ENCODE assay signal across 18 cellular contexts in genomic region chr15:88833196-88833595, GRCh38. TPM values are rescaled to one million over a fixed set of nuclear protein-coding genes. Genes with fewer than 3 reads are reported as not detected.
"Had no signal": no experiment of that assay in that cellular context is flagged by ENCODE, and none has a peak within 500 bp of the region (broad histone marks: within the 10 kb centered on the region; RNA-seq: fewer than 3 reads in every experiment).

No MANE protein-coding gene starts in this region.

- H3K27me3 ChIP-seq: foreskin keratinocyte, pancreas, transverse colon had no signal

- DNase-seq: activated B cell treated with CpG ODN at 0.5 μM for 24 hours; activated CD4-positive, alpha-beta T cell treated with anti-CD3 and anti-CD28 coated beads for 48 hours; activated CD8-positive, alpha-beta memory T cell treated with anti-CD3 and anti-CD28 coated beads, Interleukin-2, amount 50 U/mL, for 4 hours; activated CD8-positive, alpha-beta T cell treated with anti-CD3 and anti-CD28 coated beads for 36 hours; activated naive CD8-positive, alpha-beta T cell treated with anti-CD3 and anti-CD28 coated beads, Interleukin-2, amount 50 U/mL, for 24 hours; effector CD8-positive, alpha-beta T cell; foreskin keratinocyte; glutamatergic neuron; left ventricle myocardium superior; mesenchymal stem cell; pancreas; SHP77; stimulated activated CD4-positive, alpha-beta T cell treated with anti-CD3 and anti-CD28 coated beads, Interleukin-12 subunit alpha, Interleukin-12 subunit beta, amount 100 ng/mL, for 4 hours; stimulated activated CD4-positive, alpha-beta T cell treated with anti-CD3 and anti-CD28 coated beads, Interleukin-2, amount 100 ng/mL, for 24 hours; transverse colon had no signal

- H3K4me1 Mint-ChIP-seq: activated B cell treated with CpG ODN at 0.5 μM for 24 hours; activated naive CD8-positive, alpha-beta T cell treated with anti-CD3 and anti-CD28 coated beads, Interleukin-2, amount 50 U/mL, for 24 hours; central memory CD8-positive, alpha-beta T cell had no signal

- H3K9me3 ChIP-seq: pancreas, transverse colon had no signal

- H3K27me3 Mint-ChIP-seq: activated CD8-positive, alpha-beta T cell treated with anti-CD3 and anti-CD28 coated beads for 36 hours; activated naive CD8-positive, alpha-beta T cell treated with anti-CD3 and anti-CD28 coated beads, Interleukin-2, amount 50 U/mL, for 24 hours; central memory CD8-positive, alpha-beta T cell had no signal

- H3K9me3 Mint-ChIP-seq: activated B cell treated with CpG ODN at 0.5 μM for 24 hours; activated CD8-positive, alpha-beta T cell treated with anti-CD3 and anti-CD28 coated beads for 36 hours; activated naive CD8-positive, alpha-beta T cell treated with anti-CD3 and anti-CD28 coated beads, Interleukin-2, amount 50 U/mL, for 24 hours; activated T-helper 1 cell treated with anti-CD3 and anti-CD28 coated beads, Interleukin-12 subunit alpha, Interleukin-12 subunit beta, Interleukin-2, Interleukin-4 antibody, amounts not matched to agents 30 ng/mL and 10 ng/mL and 1 ng/mL, durations not matched to agents 14 hours and 24 hours and 36 hours; central memory CD8-positive, alpha-beta T cell; T-helper 1 cell treated with Interleukin-12 subunit alpha and Interleukin-12 subunit beta and Interleukin-4 antibody, amounts not matched to agents 30 μg/mL and 1 μg/mL, for 36 hours had no signal

- H3K4me3 Mint-ChIP-seq: activated B cell treated with CpG ODN at 0.5 μM for 24 hours; activated CD8-positive, alpha-beta T cell treated with anti-CD3 and anti-CD28 coated beads for 36 hours; activated naive CD8-positive, alpha-beta T cell treated with anti-CD3 and anti-CD28 coated beads, Interleukin-2, amount 50 U/mL, for 24 hours; activated T-helper 1 cell treated with anti-CD3 and anti-CD28 coated beads, Interleukin-12 subunit alpha, Interleukin-12 subunit beta, Interleukin-2, Interleukin-4 antibody, amounts not matched to agents 30 ng/mL and 10 ng/mL and 1 ng/mL, durations not matched to agents 14 hours and 24 hours and 36 hours; central memory CD8-positive, alpha-beta T cell; T-helper 1 cell treated with Interleukin-12 subunit alpha and Interleukin-12 subunit beta and Interleukin-4 antibody, amounts not matched to agents 30 μg/mL and 1 μg/mL, for 36 hours had no signal

- H3K4me3 ChIP-seq: pancreas, transverse colon had no signal

- H3K4me1 ChIP-seq: foreskin keratinocyte, pancreas, transverse colon had no signal

- H3K36me3 ChIP-seq: pancreas, transverse colon had no signal

- ATAC-seq: activated CD8-positive, alpha-beta T cell treated with anti-CD3 and anti-CD28 coated beads for 36 hours; activated naive CD8-positive, alpha-beta T cell treated with anti-CD3 and anti-CD28 coated beads, Interleukin-2, amount 50 U/mL, for 24 hours; left ventricle myocardium superior; pancreas had no signal

- H3K27ac Mint-ChIP-seq: activated B cell treated with CpG ODN at 0.5 μM for 24 hours; activated CD8-positive, alpha-beta T cell treated with anti-CD3 and anti-CD28 coated beads for 36 hours; activated naive CD8-positive, alpha-beta T cell treated with anti-CD3 and anti-CD28 coated beads, Interleukin-2, amount 50 U/mL, for 24 hours; activated T-helper 1 cell treated with anti-CD3 and anti-CD28 coated beads, Interleukin-12 subunit alpha, Interleukin-12 subunit beta, Interleukin-2, Interleukin-4 antibody, amounts not matched to agents 30 ng/mL and 10 ng/mL and 1 ng/mL, durations not matched to agents 14 hours and 24 hours and 36 hours; T-helper 1 cell treated with Interleukin-12 subunit alpha and Interleukin-12 subunit beta and Interleukin-4 antibody, amounts not matched to agents 30 μg/mL and 1 μg/mL, for 36 hours had no signal

- H3K27ac ChIP-seq: foreskin keratinocyte, pancreas, transverse colon had no signal

RNA-seq across cellular contexts. Expression of gene ACAN, which starts 30.0 kb away (rescaled TPM):
- total RNA-seq: activated B cell treated with CpG ODN at 0.5 μM for 24 hours; activated CD8-positive, alpha-beta T cell treated with anti-CD3 and anti-CD28 coated beads for 36 hours; activated T-helper 1 cell treated with anti-CD3 and anti-CD28 coated beads, Interleukin-12 subunit alpha, Interleukin-12 subunit beta, Interleukin-2, Interleukin-4 antibody, amounts not matched to agents 30 ng/mL and 10 ng/mL and 1 ng/mL, durations not matched to agents 14 hours and 24 hours and 36 hours; foreskin keratinocyte had no signal
